Comparison of ENCODE assay signal across 8 cellular contexts in genomic region chr2:174605687-174606086, GRCh38. TPM values are rescaled to one million over a fixed set of nuclear protein-coding genes. Genes with fewer than 3 reads are reported as not detected.
DNase-seq lines count a peak whose midpoint lies in the region; ATAC-seq lines count a peak whose summit lies in the region.

No MANE protein-coding gene starts in this region.

- H3K27ac Mint-ChIP-seq in activated CD4-positive, alpha-beta T cell treated with anti-CD3 and anti-CD28 coated beads, Interleukin-2, amount 10 ng/mL, durations not matched to agents 24 days and 14 days, result peak overlapping the region; percentile 90
- H3K27ac Mint-ChIP-seq in stimulated activated memory B cell treated with anti-CD40 and anti-IgM and Interleukin-4, amounts not matched to agents 10 μg/mL and 1 μg/mL and 100 μg/mL, for 72 hours, result peak overlapping the region; percentile 96

- H3K36me3 Mint-ChIP-seq in activated CD4-positive, alpha-beta T cell treated with anti-CD3 and anti-CD28 coated beads, Interleukin-2, amount 10 ng/mL, durations not matched to agents 24 days and 14 days (ENCODE audit: low read depth), result peaks cover 28% of the 10 kb centered on the region
- peaks cover 15% of the 10 kb centered on the region for H3K36me3 Mint-ChIP-seq in stimulated activated memory B cell treated with anti-CD40 and anti-IgM and Interleukin-4, amounts not matched to agents 10 μg/mL and 1 μg/mL and 100 μg/mL, for 72 hours

- H3K4me3 Mint-ChIP-seq in activated CD4-positive, alpha-beta T cell treated with anti-CD3 and anti-CD28 coated beads, Interleukin-2, amount 10 ng/mL, durations not matched to agents 24 days and 14 days, result peak overlapping the region; percentile 29
- H3K4me3 Mint-ChIP-seq in stimulated activated memory B cell treated with anti-CD40 and anti-IgM and Interleukin-4, amounts not matched to agents 10 μg/mL and 1 μg/mL and 100 μg/mL, for 72 hours, result no peak overlapping the region

- H3K36me3 ChIP-seq in effector memory CD4-positive, alpha-beta T cell (ENCODE audit: control insufficient read depth, insufficient read depth, low read length), result no peaks in the 10 kb centered on the region

- peaks cover 79% of the 10 kb centered on the region for H3K4me1 Mint-ChIP-seq in activated CD4-positive, alpha-beta T cell treated with anti-CD3 and anti-CD28 coated beads, Interleukin-2, amount 10 ng/mL, durations not matched to agents 24 days and 14 days
- H3K4me1 Mint-ChIP-seq in stimulated activated memory B cell treated with anti-CD40 and anti-IgM and Interleukin-4, amounts not matched to agents 10 μg/mL and 1 μg/mL and 100 μg/mL, for 72 hours, result peaks cover 81% of the 10 kb centered on the region

- no peak for ATAC-seq in stimulated activated memory B cell treated with anti-CD40 and anti-IgM and Interleukin-4, amounts not matched to agents 10 μg/mL and 1 μg/mL and 100 μg/mL, for 72 hours
- no peak for ATAC-seq in activated CD4-positive, CD25-positive, alpha-beta regulatory T cell treated with anti-CD3 and anti-CD28 coated beads, Interleukin-2, amount 50 U/mL, for 24 hours
- ATAC-seq in HG03280 (IDR thresholded peaks at IDR 0.05; ENCODE audit: unreplicated experiment), result no peak

- no peaks in the 10 kb centered on the region for H3K27me3 Mint-ChIP-seq in activated CD4-positive, alpha-beta T cell treated with anti-CD3 and anti-CD28 coated beads, Interleukin-2, amount 10 ng/mL, durations not matched to agents 24 days and 14 days
- no peaks in the 10 kb centered on the region for H3K27me3 Mint-ChIP-seq in stimulated activated memory B cell treated with anti-CD40 and anti-IgM and Interleukin-4, amounts not matched to agents 10 μg/mL and 1 μg/mL and 100 μg/mL, for 72 hours

- H3K27me3 ChIP-seq in effector memory CD4-positive, alpha-beta T cell (replicated peaks; ENCODE audit: control insufficient read depth, insufficient read depth, low read length, poor library complexity, severe bottlenecking), result no peaks in the 10 kb centered on the region

- DNase-seq in activated CD4-positive, alpha-beta T cell treated with anti-CD3 and anti-CD28 coated beads, Interleukin-2, amount 10 ng/mL, durations not matched to agents 24 days and 14 days, result no peak
- no peak for DNase-seq in activated CD4-positive, alpha-beta T cell treated with anti-CD3 and anti-CD28 coated beads, Interleukin-2, amount 50 U/mL, for 1 hour
- DNase-seq in RPMI7951 (ENCODE audit: low read depth), result peak; percentile 50
- no peak for DNase-seq in effector memory CD4-positive, alpha-beta T cell
- DNase-seq in cortex of kidney (lab: John Stamatoyannopoulos, UW), result no peak

- peaks cover 52% of the 10 kb centered on the region for H3K4me1 ChIP-seq in effector memory CD4-positive, alpha-beta T cell (ENCODE audit: control insufficient read depth, insufficient read depth, low read length, poor library complexity, severe bottlenecking)

- peaks cover 1% of the 10 kb centered on the region for H3K9me3 Mint-ChIP-seq in activated CD4-positive, alpha-beta T cell treated with anti-CD3 and anti-CD28 coated beads, Interleukin-2, amount 10 ng/mL, durations not matched to agents 24 days and 14 days
- no peaks in the 10 kb centered on the region for H3K9me3 Mint-ChIP-seq in stimulated activated memory B cell treated with anti-CD40 and anti-IgM and Interleukin-4, amounts not matched to agents 10 μg/mL and 1 μg/mL and 100 μg/mL, for 72 hours

- intact Hi-C loops in activated CD4-positive, alpha-beta T cell treated with anti-CD3 and anti-CD28 coated beads, Interleukin-2, amount 10 ng/mL, durations not matched to agents 24 days and 14 days (cut with micrococcal nuclease), result loop anchor here (10.0 kb wide), 1 partner anchor 229 kb away; no protein-coding TSS in a partner anchor

- peak overlapping the region; percentile 15 for H3K27ac ChIP-seq in effector memory CD4-positive, alpha-beta T cell (ENCODE audit: insufficient read depth, low read length, poor library complexity, severe bottlenecking)

- no peaks in the 10 kb centered on the region for H3K9me3 ChIP-seq in effector memory CD4-positive, alpha-beta T cell (ENCODE audit: control insufficient read depth, low read length)

- H3K4me3 ChIP-seq in effector memory CD4-positive, alpha-beta T cell (ENCODE audit: insufficient read depth, low read depth, low read length, poor library complexity, severe bottlenecking), result no peak overlapping the region

RNA-seq across cellular contexts. Expression of gene WIPF1, which starts 8.1 kb away (rescaled TPM):
- total RNA-seq in activated CD4-positive, alpha-beta T cell treated with anti-CD3 and anti-CD28 coated beads, Interleukin-2, amount 10 ng/mL, durations not matched to agents 24 days and 14 days, result 280 and 287 TPM in 2 replicates
- total RNA-seq in RPMI7951 (2014; rRNA removed; shearing (Covaris generic)), result 30.8 and 35.3 TPM in 2 replicates
